In the genomic region with DNA sequence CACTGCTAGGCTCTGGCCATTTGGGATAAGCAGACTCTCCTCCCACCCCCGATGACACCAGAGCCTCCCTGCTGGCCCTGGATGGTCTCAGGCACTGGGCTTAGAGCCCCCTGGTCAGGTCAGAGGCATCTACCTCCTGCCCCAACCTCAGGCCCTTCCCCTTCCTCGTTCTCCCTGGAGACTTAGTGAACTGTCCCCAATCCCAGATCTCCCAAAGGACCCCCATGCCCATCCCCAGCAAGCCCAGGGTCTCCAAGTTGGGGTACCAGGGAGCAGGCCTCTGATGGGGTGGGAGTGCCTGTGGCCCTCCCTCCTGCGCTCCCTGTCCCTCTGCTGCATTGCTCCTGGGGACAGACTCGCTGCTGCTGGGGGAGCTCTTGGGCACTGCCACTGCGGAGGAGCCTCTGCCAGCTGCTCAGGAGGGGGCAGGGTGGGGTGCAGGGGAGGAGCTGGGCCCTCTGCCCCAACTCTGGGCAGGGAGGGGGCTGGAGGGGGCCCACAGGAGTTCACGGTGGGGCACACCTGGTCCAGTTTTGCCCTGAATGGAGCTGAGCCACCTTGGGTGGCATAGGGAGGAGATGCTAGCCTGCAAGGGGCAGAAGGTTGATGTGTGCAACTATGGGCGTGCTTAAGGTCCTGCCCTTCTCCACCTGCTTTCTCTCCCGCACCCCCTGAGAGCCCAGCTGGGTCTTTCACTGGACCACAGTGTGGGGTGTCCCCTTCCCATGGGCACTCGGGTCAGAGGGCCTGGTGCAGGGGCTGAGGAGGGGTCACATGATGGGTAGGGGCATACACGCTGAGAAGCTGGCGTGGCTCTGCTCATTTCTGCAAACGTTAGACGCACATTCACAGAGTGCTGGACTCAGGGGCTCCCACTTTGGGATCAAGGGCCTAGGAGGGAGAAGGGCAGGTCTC, we compare ENCODE assay signal across 1 cellular context.
TF ChIP-seq lines count a peak whose summit lies in the region.

No MANE protein-coding gene starts in this region.

TF ChIP-seq in GM23338, 12 proteins besides CTCF, POLR2A, EP300 and RAD21:
- no peak for TF ChIP-seq STAT1 (IDR thresholded peaks at IDR 0.05; ENCODE audit: unreplicated experiment)
- no peak for TF ChIP-seq ZNF114 (CRISPR knock-in tag; IDR thresholded peaks at IDR 0.05)
- TF ChIP-seq EZH2phosphoT487 (IDR thresholded peaks at IDR 0.05; ENCODE audit: unreplicated experiment): no peak
- no peak for TF ChIP-seq ZNF462 (CRISPR knock-in tag; IDR thresholded peaks at IDR 0.05)
- TF ChIP-seq JUNB (IDR thresholded peaks at IDR 0.05; ENCODE audit: unreplicated experiment): no peak
- no peak for TF ChIP-seq ETS1 (IDR thresholded peaks at IDR 0.05)
- no peak for TF ChIP-seq ZNF331 (CRISPR knock-in tag; IDR thresholded peaks at IDR 0.05; ENCODE audit: low read depth)
- TF ChIP-seq CREB1 (CRISPR knock-in tag; IDR thresholded peaks at IDR 0.05; ENCODE audit: low read depth): no peak
- TF ChIP-seq EZH2 (IDR thresholded peaks at IDR 0.05; ENCODE audit: low read depth, unreplicated experiment): no peak
- TF ChIP-seq REST (IDR thresholded peaks at IDR 0.05; ENCODE audit: unreplicated experiment): no peak
- TF ChIP-seq POLR2AphosphoS5 (IDR thresholded peaks at IDR 0.05; ENCODE audit: low read depth): no peak
- no peak for TF ChIP-seq NANOG (IDR thresholded peaks at IDR 0.05; ENCODE audit: borderline replicate concordance)
